In the genomic region with DNA sequence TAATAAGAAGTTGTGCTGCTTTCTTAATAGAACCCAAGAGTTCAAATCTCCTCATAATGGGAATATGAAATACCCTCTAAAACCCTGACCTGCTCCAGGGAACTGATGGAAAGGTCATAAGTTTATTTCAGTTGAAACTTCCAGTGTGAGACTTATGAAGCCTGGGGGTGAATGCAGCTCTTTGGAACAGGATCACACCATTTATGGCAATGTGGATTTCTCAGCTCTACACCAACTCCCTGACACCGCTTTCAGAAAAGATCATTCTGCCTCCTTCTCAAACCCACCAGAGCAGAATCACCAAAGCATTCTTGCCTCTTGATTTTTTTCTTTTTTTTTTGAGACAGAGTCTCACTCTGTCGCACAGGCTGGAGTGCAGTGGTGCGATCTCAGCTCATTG, we compare ENCODE assay signal across 20 cellular contexts. TPM values are rescaled to one million over a fixed set of nuclear protein-coding genes. Genes with fewer than 3 reads are reported as not detected.
DNase-seq lines count a peak whose midpoint lies in the region; ATAC-seq and TF ChIP-seq lines count a peak whose summit lies in the region.
"Had no signal": no experiment of that assay in that cellular context is flagged by ENCODE, and none has a peak within 500 bp of the region (broad histone marks: within the 10 kb centered on the region; RNA-seq: fewer than 3 reads in every experiment).

No MANE protein-coding gene starts in this region.

- H3K27me3 Mint-ChIP-seq in neural crest cell (ENCODE audit: low read depth) = no peaks in the 10 kb centered on the region
- H3K27me3 Mint-ChIP-seq in type B pancreatic cell = no peaks in the 10 kb centered on the region
- H3K27me3 Mint-ChIP-seq: B cell; CD4-positive, alpha-beta T cell had no signal

- 69% methylated on average over 3 of the region's 3 CpGs for WGBS in esophagus muscularis mucosa

- no peak for TF ChIP-seq EP300 in esophagus muscularis mucosa (IDR thresholded peaks at IDR 0.05)

- TF ChIP-seq CTCF in esophagus muscularis mucosa (IDR thresholded peaks at IDR 0.05) (no peak), neural crest cell (conservative IDR thresholded peaks at IDR 0.05) (no peak), type B pancreatic cell (conservative IDR thresholded peaks at IDR 0.05) (no peak), mucosa of descending colon (IDR thresholded peaks at IDR 0.05) (no peak)

- H3K4me1 Mint-ChIP-seq in neural crest cell (no peaks in the 10 kb centered on the region), type B pancreatic cell (ENCODE audit: unreplicated experiment) (peaks cover 4% of the 10 kb centered on the region)
- H3K4me1 Mint-ChIP-seq: B cell had no signal

- H3K4me1 ChIP-seq in esophagus muscularis mucosa (peaks cover 0 to 9% (median 8%) of the 10 kb centered on the region in 4 donors), mucosa of descending colon (ENCODE audit: low read depth) (no peaks in the 10 kb centered on the region)
- H3K4me1 ChIP-seq: A549, Caco-2 had no signal

- ATAC-seq in mucosa of descending colon (no peak), HG02610 (IDR thresholded peaks at IDR 0.05; ENCODE audit: unreplicated experiment) (no peak), GM21447 (IDR thresholded peaks at IDR 0.05; ENCODE audit: unreplicated experiment) (no peak)
- ATAC-seq: A549; CD8-positive, alpha-beta T cell; GM12878 had no signal

- DNase-seq in NCI-H2171 treated with DMSO at 0.1 percent for 48 hours (lab: John Stamatoyannopoulos, UW) (peak; percentile 7), NCI-H2171 (lab: John Stamatoyannopoulos, UW) (no peak), esophagus muscularis mucosa (ENCODE audit: extremely low spot score) (no peak), neural crest cell (ENCODE audit: low read depth, low spot score) (no peak), type B pancreatic cell (ENCODE audit: extremely low spot score, unreplicated experiment) (no peak), mucosa of descending colon (no peak)
- DNase-seq: AML-193; Caco-2; Calu3; CD4-positive, alpha-beta T cell; CD8-positive, alpha-beta T cell; DMS79 treated with DMSO at 0.1 percent for 48 hours had no signal

- intact Hi-C loops in esophagus muscularis mucosa (cut with DNase I) (no loop called here), mucosa of descending colon (cut with DNase I, micrococcal nuclease) (no loop called here)

- no peaks in the 10 kb centered on the region for H3K9me3 Mint-ChIP-seq in neural crest cell
- H3K9me3 Mint-ChIP-seq in type B pancreatic cell = no peaks in the 10 kb centered on the region
- H3K9me3 Mint-ChIP-seq: CD4-positive, alpha-beta T cell; CD8-positive, alpha-beta T cell had no signal

- peak overlapping the region; percentile 22 for H3K27ac Mint-ChIP-seq in neural crest cell (ENCODE audit: unreplicated experiment)
- peak overlapping the region; percentile 36 for H3K27ac Mint-ChIP-seq in type B pancreatic cell
- H3K27ac Mint-ChIP-seq: B cell; CD4-positive, alpha-beta T cell; CD8-positive, alpha-beta T cell had no signal

- H3K4me3 ChIP-seq in esophagus muscularis mucosa (no peak overlapping the region), mucosa of descending colon (no peak overlapping the region)
- H3K4me3 ChIP-seq: A549; BLaER1 treated with 17β-estradiol and CSF1 and Interleukin-3, amounts not matched to agents 10 nM and 100 nM; GM12878 had no signal

- H3K9me3 ChIP-seq in esophagus muscularis mucosa (no peaks in the 10 kb centered on the region), mucosa of descending colon (no peaks in the 10 kb centered on the region)
- H3K9me3 ChIP-seq: A549; BLaER1 treated with 17β-estradiol and CSF1 and Interleukin-3, amounts not matched to agents 10 nM and 100 nM; Caco-2 had no signal

- peaks cover 0 to 27% (median 1%) of the 10 kb centered on the region in 4 donors for H3K36me3 ChIP-seq in esophagus muscularis mucosa
- H3K36me3 ChIP-seq in mucosa of descending colon (ENCODE audit: low read depth) = no peaks in the 10 kb centered on the region

- no peak for TF ChIP-seq POLR2A in esophagus muscularis mucosa (IDR thresholded peaks at IDR 0.05; ENCODE audit: low read depth)

- no peaks in the 10 kb centered on the region for H3K27me3 ChIP-seq in esophagus muscularis mucosa
- H3K27me3 ChIP-seq: BLaER1 treated with 17β-estradiol and CSF1 and Interleukin-3, amounts not matched to agents 10 nM and 100 nM had no signal

- H3K4me3 Mint-ChIP-seq in neural crest cell (no peak overlapping the region), type B pancreatic cell (no peak overlapping the region)
- H3K4me3 Mint-ChIP-seq: B cell; CD4-positive, alpha-beta T cell; CD8-positive, alpha-beta T cell had no signal

- H3K27ac ChIP-seq in esophagus muscularis mucosa (replicated peaks in 1 of 4) = peak overlapping the region in 3 of 4 donors; percentile 11 to 42 (median 16)
- H3K27ac ChIP-seq: 22Rv1; A549; BLaER1 treated with 17β-estradiol and CSF1 and Interleukin-3, amounts not matched to agents 10 nM and 100 nM; C4-2B had no signal

- H3K36me3 Mint-ChIP-seq in neural crest cell (ENCODE audit: low read depth) (no peaks in the 10 kb centered on the region), type B pancreatic cell (peaks cover 9% of the 10 kb centered on the region)

RNA-seq across cellular contexts. Expression of a gene that starts 16.7 kb away (rescaled TPM):
- 100 to 1,000 TPM; 179 to 236 (median 205) TPM for total RNA-seq in esophagus muscularis mucosa
- 642 and 671 TPM in 2 replicates for total RNA-seq in neural crest cell
- total RNA-seq in type B pancreatic cell (ENCODE audit: low replicate concordance) = 300 and 372 TPM in 2 replicates
- total RNA-seq in mucosa of descending colon = 100 to 1,000 TPM; 162 to 269 (median 217) TPM
